In genomic region chr10:62052276-62052675, GRCh38 we compare ENCODE assay signal across 2 cellular contexts.
TF ChIP-seq lines count a peak whose summit lies in the region.

No MANE protein-coding gene starts in this region.

TF ChIP-seq in GM23338, 12 proteins besides CTCF, POLR2A, EP300 and RAD21 (continued from another document):
- TF ChIP-seq REST (IDR thresholded peaks at IDR 0.05; ENCODE audit: unreplicated experiment) = no peak
- TF ChIP-seq ZNF331 (CRISPR knock-in tag; IDR thresholded peaks at IDR 0.05; ENCODE audit: low read depth) = no peak
- no peak for TF ChIP-seq ZNF114 (CRISPR knock-in tag; IDR thresholded peaks at IDR 0.05)
- no peak for TF ChIP-seq STAT1 (IDR thresholded peaks at IDR 0.05; ENCODE audit: unreplicated experiment)
- no peak for TF ChIP-seq NANOG (IDR thresholded peaks at IDR 0.05; ENCODE audit: borderline replicate concordance)
- TF ChIP-seq EZH2phosphoT487 (IDR thresholded peaks at IDR 0.05; ENCODE audit: unreplicated experiment) = no peak
- TF ChIP-seq CREB1 (CRISPR knock-in tag; IDR thresholded peaks at IDR 0.05; ENCODE audit: low read depth) = no peak
- TF ChIP-seq JUNB (IDR thresholded peaks at IDR 0.05; ENCODE audit: unreplicated experiment) = no peak
- TF ChIP-seq ZNF462 (CRISPR knock-in tag; IDR thresholded peaks at IDR 0.05) = no peak
- TF ChIP-seq EZH2 (IDR thresholded peaks at IDR 0.05; ENCODE audit: low read depth, unreplicated experiment) = no peak
- no peak for TF ChIP-seq POLR2AphosphoS5 (IDR thresholded peaks at IDR 0.05; ENCODE audit: low read depth)

TF ChIP-seq in GM12878, 131 proteins besides CTCF, POLR2A, EP300 and RAD21:
- no peak for TF ChIP-seq ZBTB40 (IDR thresholded peaks at IDR 0.05; ENCODE audit: borderline replicate concordance)
- TF ChIP-seq MLLT1 (IDR thresholded peaks at IDR 0.05) = no peak
- no peak for TF ChIP-seq TCF3 (IDR thresholded peaks at IDR 0.05; ENCODE audit: borderline replicate concordance, insufficient read depth, low read depth, low read length)
- TF ChIP-seq IRF3 (IDR thresholded peaks at IDR 0.05) = no peak
